2 cellular contexts compared by ENCODE assay signal in genomic region chr3:162521669-162522068, GRCh38.
A peak's percentile ranks its signal among the peaks of the same experiment; 100 is the strongest.
TF ChIP-seq lines count a peak whose summit lies in the region.

No MANE protein-coding gene starts in this region.

TF ChIP-seq in HepG2, 621 proteins besides CTCF, POLR2A, EP300 and RAD21:
- no peak for TF ChIP-seq PREB (CRISPR knock-in tag; IDR thresholded peaks at IDR 0.05)
- peak; percentile 69 for TF ChIP-seq MAFF (IDR thresholded peaks at IDR 0.05; ENCODE audit: low read depth, low read length)
- TF ChIP-seq MAFK (conservative IDR thresholded peaks at IDR 0.05 in 1 of 2, IDR thresholded peaks at IDR 0.05 in 1 of 2; ENCODE audit: low read length in 2 of 2) = peak; percentile 56 to 75

TF ChIP-seq in K562, 482 proteins besides CTCF, POLR2A, EP300 and RAD21:
- TF ChIP-seq ZNF316 (IDR thresholded peaks at IDR 0.05) (peak; percentile 19; the same call in 1 of the 2 replicates), SRSF1 (IDR thresholded peaks at IDR 0.05; ENCODE audit: low read depth, low read length) (no peak)
